Comparison of ENCODE assay signal across 8 cellular contexts in the genomic region with DNA sequence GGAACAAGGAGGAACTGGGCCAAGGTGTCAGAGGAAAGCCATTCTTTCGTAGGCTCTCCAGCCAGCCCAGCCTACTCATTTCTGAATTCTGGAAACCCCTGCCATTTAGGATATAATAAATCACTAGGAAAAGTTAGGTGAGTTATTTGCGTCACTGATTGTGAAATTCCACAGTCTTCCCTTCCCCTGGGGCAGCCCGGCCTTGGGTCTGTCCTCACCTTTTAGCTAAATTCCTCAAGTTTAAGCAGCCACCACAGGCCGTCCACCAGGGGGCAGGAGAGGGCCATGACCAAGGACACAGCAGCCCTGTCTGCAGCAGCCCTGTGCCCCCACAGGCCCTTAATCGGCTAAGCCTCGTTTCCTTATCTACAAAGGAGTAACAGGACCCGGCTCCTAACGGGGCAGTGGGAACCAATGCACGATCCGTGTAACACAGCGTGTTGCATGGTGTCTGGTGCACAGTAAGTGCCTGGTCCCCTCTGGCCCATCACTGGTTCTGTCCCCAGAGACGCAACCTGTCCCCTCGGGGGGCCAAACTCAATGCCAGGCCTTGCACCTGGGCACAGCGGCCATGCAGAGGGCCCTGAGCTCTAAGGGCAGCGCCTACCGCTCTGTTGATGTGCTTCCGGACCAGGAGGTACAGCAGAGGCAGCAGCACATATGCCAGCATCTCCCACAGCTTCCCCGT. TPM values are rescaled to one million over a fixed set of nuclear protein-coding genes. Genes with fewer than 3 reads are reported as not detected.
DNase-seq lines count a peak whose midpoint lies in the region; ATAC-seq and TF ChIP-seq lines count a peak whose summit lies in the region.

No MANE protein-coding gene starts in this region.

- no peak overlapping the region for H2AFZ ChIP-seq in trophoblast cell (ENCODE audit: insufficient read depth, low read length, poor library complexity)

- peaks cover 3% of the 10 kb centered on the region for H3K9me3 ChIP-seq in trophoblast cell (ENCODE audit: insufficient read depth, low read depth, low read length)

- no CpG with 5 or more reads among the region's 18 CpGs for WGBS in trophoblast cell (ENCODE audit: extremely low coverage, insufficient coverage, insufficient read length)

- peaks cover 1% of the 10 kb centered on the region for H3K79me2 ChIP-seq in trophoblast cell (ENCODE audit: control insufficient read depth, insufficient read depth, low read length, poor library complexity)

- H3K4me3 ChIP-seq in trophoblast cell (ENCODE audit: low read depth, low read length) = no peak overlapping the region

- no peak overlapping the region for H3K4me3 Mint-ChIP-seq in activated naive CD4-positive, alpha-beta T cell treated with anti-CD3 and anti-CD28 coated beads, Interleukin-2, amount 10 ng/mL, durations not matched to agents 7 days and 5 days
- H3K4me3 Mint-ChIP-seq in glutamatergic neuron (ENCODE audit: unreplicated experiment) = no peak overlapping the region
- no peak overlapping the region for H3K4me3 Mint-ChIP-seq in type B pancreatic cell

- no peak overlapping the region for H3K27ac ChIP-seq in trophoblast cell (ENCODE audit: low read depth, low read length)

- H3K36me3 Mint-ChIP-seq in activated naive CD4-positive, alpha-beta T cell treated with anti-CD3 and anti-CD28 coated beads, Interleukin-2, amount 10 ng/mL, durations not matched to agents 7 days and 5 days = no peaks in the 10 kb centered on the region
- H3K36me3 Mint-ChIP-seq in glutamatergic neuron (ENCODE audit: unreplicated experiment) = no peaks in the 10 kb centered on the region
- no peaks in the 10 kb centered on the region for H3K36me3 Mint-ChIP-seq in type B pancreatic cell

- H3K4me2 ChIP-seq in trophoblast cell (ENCODE audit: low read length) = no peak overlapping the region

- no peak overlapping the region for H4K91ac ChIP-seq in trophoblast cell (ENCODE audit: low read depth, low read length)

- peaks cover 5% of the 10 kb centered on the region for H3K27me3 Mint-ChIP-seq in activated naive CD4-positive, alpha-beta T cell treated with anti-CD3 and anti-CD28 coated beads, Interleukin-2, amount 10 ng/mL, durations not matched to agents 7 days and 5 days
- H3K27me3 Mint-ChIP-seq in glutamatergic neuron (ENCODE audit: unreplicated experiment) = peaks cover 4% of the 10 kb centered on the region
- H3K27me3 Mint-ChIP-seq in type B pancreatic cell = no peaks in the 10 kb centered on the region

- H3K23ac ChIP-seq in trophoblast cell (ENCODE audit: low read length) = no peak overlapping the region

- no peak overlapping the region for H4K12ac ChIP-seq in trophoblast cell (ENCODE audit: low read depth, low read length)

- no peaks in the 10 kb centered on the region for H3K27me3 ChIP-seq in trophoblast cell (ENCODE audit: insufficient read depth, low read length)

- no peak overlapping the region for H3K4ac ChIP-seq in trophoblast cell (ENCODE audit: low read depth, low read length)

- CTCF ChIA-PET in activated naive CD4-positive, alpha-beta T cell treated with anti-CD3 and anti-CD28 coated beads, Interleukin-2, amount 10 ng/mL, durations not matched to agents 7 days and 5 days (lab: Charles Lee) = interaction anchor here (0.6 to 4.3 kb wide), 26 partner anchors 10 to 385 kb away, joined by 3 to 62 read pairs (median 5); a partner anchor contains a TSS

- H3K4me1 Mint-ChIP-seq in activated naive CD4-positive, alpha-beta T cell treated with anti-CD3 and anti-CD28 coated beads, Interleukin-2, amount 10 ng/mL, durations not matched to agents 7 days and 5 days = peaks cover 22% of the 10 kb centered on the region
- H3K4me1 Mint-ChIP-seq in glutamatergic neuron (ENCODE audit: low read depth, unreplicated experiment) (no peaks in the 10 kb centered on the region), type B pancreatic cell (ENCODE audit: unreplicated experiment) (peaks cover 5% of the 10 kb centered on the region)

- H3K36me3 ChIP-seq in trophoblast cell (ENCODE audit: control insufficient read depth in 1 of 2, insufficient read depth in 2 of 2, low read length in 2 of 2) = peaks cover 0 to 11% of the 10 kb centered on the region in 2 experiments

- peak; percentile 70 for DNase-seq in GDM1 (lab: John Stamatoyannopoulos, UW)
- DNase-seq in M059J (ENCODE audit: low read depth) = peak; percentile 87
- peak; percentile 70 for DNase-seq in SKM-1 (lab: John Stamatoyannopoulos, UW; ENCODE audit: unreplicated experiment)
- peak; percentile 93 for DNase-seq in activated naive CD4-positive, alpha-beta T cell treated with anti-CD3 and anti-CD28 coated beads, Interleukin-2, amount 10 ng/mL, durations not matched to agents 7 days and 5 days
- DNase-seq in glutamatergic neuron = peak; percentile 96
- DNase-seq in trophoblast cell = peak; percentile 93 to 98
- DNase-seq in type B pancreatic cell (ENCODE audit: extremely low spot score, unreplicated experiment) = peak; percentile 92

- H2AK5ac ChIP-seq in trophoblast cell (ENCODE audit: low read length) = no peak overlapping the region

- H3K14ac ChIP-seq in trophoblast cell (ENCODE audit: low read length) = no peak overlapping the region

- ATAC-seq in HG02571 (IDR thresholded peaks at IDR 0.05; ENCODE audit: unreplicated experiment) = no peak

- TF ChIP-seq CTCF in glutamatergic neuron (IDR thresholded peaks at IDR 0.05; ENCODE audit: partially characterized antibody, unreplicated experiment) (peak; percentile 92), type B pancreatic cell (conservative IDR thresholded peaks at IDR 0.05) (peak; percentile 96)

- no peaks in the 10 kb centered on the region for H3K9me3 Mint-ChIP-seq in activated naive CD4-positive, alpha-beta T cell treated with anti-CD3 and anti-CD28 coated beads, Interleukin-2, amount 10 ng/mL, durations not matched to agents 7 days and 5 days
- no peaks in the 10 kb centered on the region for H3K9me3 Mint-ChIP-seq in glutamatergic neuron (ENCODE audit: unreplicated experiment)
- H3K9me3 Mint-ChIP-seq in type B pancreatic cell = no peaks in the 10 kb centered on the region

- H3K27ac Mint-ChIP-seq in activated naive CD4-positive, alpha-beta T cell treated with anti-CD3 and anti-CD28 coated beads, Interleukin-2, amount 10 ng/mL, durations not matched to agents 7 days and 5 days = no peak overlapping the region
- H3K27ac Mint-ChIP-seq in glutamatergic neuron (ENCODE audit: unreplicated experiment) (no peak overlapping the region), type B pancreatic cell (peak overlapping the region; percentile 46)

- no peak overlapping the region for H2BK5ac ChIP-seq in trophoblast cell (ENCODE audit: low read depth, low read length, poor library complexity)

- H3K4me1 ChIP-seq in trophoblast cell (ENCODE audit: control insufficient read depth in 1 of 2, insufficient read depth in 2 of 2, low read length in 2 of 2) = peaks cover 8% of the 10 kb centered on the region in 2 experiments

- no peaks in the 10 kb centered on the region for H3K79me1 ChIP-seq in trophoblast cell (ENCODE audit: low read length)

- H2BK12ac ChIP-seq in trophoblast cell (ENCODE audit: low read length) = no peak overlapping the region

- H2BK120ac ChIP-seq in trophoblast cell (ENCODE audit: insufficient read depth, low read length, poor library complexity) = no peak overlapping the region

- no peak overlapping the region for H3K9ac ChIP-seq in trophoblast cell (ENCODE audit: low read length)

- H3K18ac ChIP-seq in trophoblast cell (ENCODE audit: low read length) = no peak overlapping the region

- H4K8ac ChIP-seq in trophoblast cell (ENCODE audit: low read depth, low read length) = no peak overlapping the region

RNA-seq across cellular contexts. Expression of a gene that starts 18.1 kb away (rescaled TPM):
- total RNA-seq in M059J (2014; rRNA removed; shearing (Covaris generic)) = 2.1 and 2.9 TPM in 2 replicates
- total RNA-seq in glutamatergic neuron (ENCODE audit: unreplicated experiment) (0.76 TPM), type B pancreatic cell (ENCODE audit: low replicate concordance) (7.7 and 26.6 TPM in 2 replicates)
- 24.0 and 27.8 TPM in 2 replicates for polyA plus RNA-seq in trophoblast cell (2013)

RNA-seq across cellular contexts. Expression of a gene that starts 41.4 kb away (rescaled TPM):
- 4.2 and 7.1 TPM in 2 replicates for total RNA-seq in M059J (2014; rRNA removed; shearing (Covaris generic))
- total RNA-seq in glutamatergic neuron (ENCODE audit: unreplicated experiment) (0.64 TPM), type B pancreatic cell (ENCODE audit: low replicate concordance) (2.7 and 10.7 TPM in 2 replicates)
- polyA plus RNA-seq in trophoblast cell (2013) = 0.12 and 0.16 TPM in 2 replicates
